33 cellular contexts compared by ENCODE assay signal in the genomic region with DNA sequence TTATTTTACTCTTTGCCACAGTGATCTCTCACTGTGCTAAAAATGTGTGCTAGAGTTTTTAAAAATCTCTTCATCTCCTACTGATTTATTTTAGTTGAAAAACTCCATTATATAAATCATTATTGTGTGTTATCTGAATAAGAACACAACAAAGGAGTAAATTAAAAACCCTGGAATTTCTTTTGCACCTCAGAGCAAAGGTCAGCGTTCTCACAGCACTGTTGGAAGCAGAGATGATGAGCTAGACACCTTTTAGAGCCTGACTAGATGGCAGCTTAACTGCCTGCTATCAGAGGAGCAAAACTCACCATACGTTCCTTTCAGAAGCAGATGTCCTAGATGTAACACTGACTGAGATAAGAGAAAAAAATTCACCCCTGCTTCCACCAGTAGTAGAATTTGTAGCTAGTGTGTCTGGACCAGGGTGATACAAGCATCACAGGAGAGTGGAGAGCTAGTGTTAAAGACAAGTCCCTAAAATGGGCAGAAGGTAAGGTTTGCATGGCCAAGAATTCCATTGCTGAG.
"Had no signal": no experiment of that assay in that cellular context is flagged by ENCODE, and none has a peak within 500 bp of the region (broad histone marks: within the 10 kb centered on the region; RNA-seq: fewer than 3 reads in every experiment).

No MANE protein-coding gene starts in this region.

- H3K4me2 ChIP-seq: smooth muscle cell had no signal

- FAIRE-seq: endometrium had no signal

- H3K4me1 Mint-ChIP-seq: stimulated activated memory B cell treated with anti-CD40 and anti-IgM and Interleukin-4, amounts not matched to agents 10 μg/mL and 1 μg/mL and 100 μg/mL, for 72 hours had no signal

- H3K36me3 ChIP-seq: breast epithelium, esophagus squamous epithelium, neutrophil, ovary, prostate gland, sigmoid colon, thyroid gland, upper lobe of left lung, vagina had no signal

- H3K36me3 Mint-ChIP-seq: activated naive CD4-positive, alpha-beta T cell treated with anti-CD3 and anti-CD28 coated beads, Interleukin-2, amount 10 ng/mL, durations not matched to agents 7 days and 5 days; stimulated activated memory B cell treated with anti-CD40 and anti-IgM and Interleukin-4, amounts not matched to agents 10 μg/mL and 1 μg/mL and 100 μg/mL, for 72 hours had no signal

- H3K9me3 ChIP-seq: breast epithelium, esophagus squamous epithelium, heart right ventricle, left ventricle myocardium inferior, neutrophil, ovary, prostate gland, sigmoid colon, thyroid gland, upper lobe of left lung, vagina had no signal

- H3K27ac Mint-ChIP-seq: activated CD4-positive, alpha-beta memory T cell treated with anti-CD3 and anti-CD28 coated beads, Interleukin-2, amount 10 ng/mL, durations not matched to agents 7 days and 5 days; activated CD4-positive, alpha-beta T cell treated with anti-CD3 and anti-CD28 coated beads, Interleukin-2, amount 10 ng/mL, durations not matched to agents 7 days and 5 days; activated naive CD4-positive, alpha-beta T cell treated with anti-CD3 and anti-CD28 coated beads, Interleukin-2, amount 10 ng/mL, durations not matched to agents 7 days and 5 days; activated naive CD8-positive, alpha-beta T cell treated with anti-CD3 and anti-CD28 coated beads, Interleukin-2, amount 50 U/mL, for 24 hours; activated T-cell treated with anti-CD3 and anti-CD28 coated beads, Interleukin-2, amount 50 U/mL, for 24 hours; stimulated activated memory B cell treated with anti-CD40 and anti-IgM and Interleukin-4, amounts not matched to agents 10 μg/mL and 1 μg/mL and 100 μg/mL, for 72 hours; stimulated activated naive CD8-positive, alpha-beta T cell treated with anti-CD3 and anti-CD28 coated beads, Interleukin-15, amount 100 ng/mL, for 72 hours had no signal

- ATAC-seq: activated naive CD8-positive, alpha-beta T cell treated with anti-CD3 and anti-CD28 coated beads, Interleukin-2, amount 50 U/mL, for 24 hours; heart right ventricle; stimulated activated memory B cell treated with anti-CD40 and anti-IgM and Interleukin-4, amounts not matched to agents 10 μg/mL and 1 μg/mL and 100 μg/mL, for 72 hours; stimulated activated naive CD8-positive, alpha-beta T cell treated with anti-CD3 and anti-CD28 coated beads, Interleukin-15, amount 100 ng/mL, for 72 hours had no signal

- H3K27me3 ChIP-seq: breast epithelium, esophagus squamous epithelium, heart right ventricle, ovary, sigmoid colon, thyroid gland, upper lobe of left lung, vagina had no signal

- H3K9me3 Mint-ChIP-seq: activated CD4-positive, alpha-beta memory T cell treated with anti-CD3 and anti-CD28 coated beads, Interleukin-2, amount 10 ng/mL, durations not matched to agents 7 days and 5 days; activated CD4-positive, alpha-beta T cell treated with anti-CD3 and anti-CD28 coated beads, Interleukin-2, amount 10 ng/mL, durations not matched to agents 7 days and 5 days; activated naive CD4-positive, alpha-beta T cell treated with anti-CD3 and anti-CD28 coated beads, Interleukin-2, amount 10 ng/mL, durations not matched to agents 7 days and 5 days; activated naive CD8-positive, alpha-beta T cell treated with anti-CD3 and anti-CD28 coated beads, Interleukin-2, amount 50 U/mL, for 24 hours; activated T-cell treated with anti-CD3 and anti-CD28 coated beads, Interleukin-2, amount 50 U/mL, for 24 hours; nephron; stimulated activated memory B cell treated with anti-CD40 and anti-IgM and Interleukin-4, amounts not matched to agents 10 μg/mL and 1 μg/mL and 100 μg/mL, for 72 hours; stimulated activated naive CD8-positive, alpha-beta T cell treated with anti-CD3 and anti-CD28 coated beads, Interleukin-15, amount 100 ng/mL, for 72 hours had no signal

- DNase-seq: activated CD4-positive, alpha-beta memory T cell treated with anti-CD3 and anti-CD28 coated beads, Interleukin-2, amount 10 ng/mL, durations not matched to agents 7 days and 5 days; activated CD4-positive, alpha-beta T cell treated with anti-CD3 and anti-CD28 coated beads, Interleukin-2, amount 10 ng/mL, durations not matched to agents 7 days and 5 days; activated CD4-positive, CD25-positive, alpha-beta regulatory T cell treated with anti-CD3 and anti-CD28 coated beads, Interleukin-2, amount 50 U/mL, for 72 hours; activated CD8-positive, alpha-beta memory T cell treated with anti-CD3 and anti-CD28 coated beads, Interleukin-2, amount 50 U/mL, for 48 hours; activated gamma-delta T cell; activated naive CD4-positive, alpha-beta T cell treated with anti-CD3 and anti-CD28 coated beads, Interleukin-2, amount 10 ng/mL, durations not matched to agents 7 days and 5 days; activated naive CD8-positive, alpha-beta T cell treated with anti-CD3 and anti-CD28 coated beads, Interleukin-2, amount 50 U/mL, for 24 hours; activated T-cell treated with anti-CD3 and anti-CD28 coated beads, Interleukin-2, amount 50 U/mL, for 24 hours; central memory CD4-positive, alpha-beta T cell; effector CD8-positive, alpha-beta T cell; esophagus squamous epithelium; foreskin melanocyte; heart right ventricle; left ventricle myocardium inferior; ovary; retina; sigmoid colon; stimulated activated CD4-positive, alpha-beta T cell treated with anti-CD3 and anti-CD28 coated beads, Interleukin-1b, Interleukin-23, amount 100 ng/mL, for 48 hours; stimulated activated CD4-positive, alpha-beta T cell treated with anti-CD3 and anti-CD28 coated beads, Interleukin-4, amount 100 ng/mL, for 4 hours; stimulated activated CD8-positive, alpha-beta memory T cell treated with anti-CD3 and anti-CD28 coated beads, Interleukin-4, amount 100 ng/mL, for 48 hours; stimulated activated naive CD8-positive, alpha-beta T cell treated with anti-CD3 and anti-CD28 coated beads, Interleukin-15, amount 100 ng/mL, for 72 hours; T-helper 2 cell; thyroid gland; upper lobe of left lung had no signal

- H3K4me3 ChIP-seq: breast epithelium, esophagus squamous epithelium, heart right ventricle, left ventricle myocardium inferior, ovary, prostate gland, sigmoid colon, smooth muscle cell, thyroid gland, upper lobe of left lung, vagina had no signal

- H3K4me3 Mint-ChIP-seq: activated CD4-positive, alpha-beta memory T cell treated with anti-CD3 and anti-CD28 coated beads, Interleukin-2, amount 10 ng/mL, durations not matched to agents 7 days and 5 days; activated CD4-positive, alpha-beta T cell treated with anti-CD3 and anti-CD28 coated beads, Interleukin-2, amount 10 ng/mL, durations not matched to agents 7 days and 5 days; activated naive CD4-positive, alpha-beta T cell treated with anti-CD3 and anti-CD28 coated beads, Interleukin-2, amount 10 ng/mL, durations not matched to agents 7 days and 5 days; activated naive CD8-positive, alpha-beta T cell treated with anti-CD3 and anti-CD28 coated beads, Interleukin-2, amount 50 U/mL, for 24 hours; activated T-cell treated with anti-CD3 and anti-CD28 coated beads, Interleukin-2, amount 50 U/mL, for 24 hours; nephron; stimulated activated memory B cell treated with anti-CD40 and anti-IgM and Interleukin-4, amounts not matched to agents 10 μg/mL and 1 μg/mL and 100 μg/mL, for 72 hours; stimulated activated naive CD8-positive, alpha-beta T cell treated with anti-CD3 and anti-CD28 coated beads, Interleukin-15, amount 100 ng/mL, for 72 hours had no signal

- H3K27ac ChIP-seq: breast epithelium, epithelial cell of prostate, esophagus squamous epithelium, heart right ventricle, left ventricle myocardium inferior, neutrophil, ovary, prostate gland, sigmoid colon, thyroid gland, upper lobe of left lung, vagina had no signal

- H3K27me3 Mint-ChIP-seq: activated naive CD4-positive, alpha-beta T cell treated with anti-CD3 and anti-CD28 coated beads, Interleukin-2, amount 10 ng/mL, durations not matched to agents 7 days and 5 days; activated naive CD8-positive, alpha-beta T cell treated with anti-CD3 and anti-CD28 coated beads, Interleukin-2, amount 50 U/mL, for 24 hours had no signal

- H3K4me1 ChIP-seq: breast epithelium, prostate gland, upper lobe of left lung had no signal
